In genomic region chr19:55165952-55166529, GRCh38 we compare ENCODE assay signal across 9 cellular contexts. TPM values are rescaled to one million over a fixed set of nuclear protein-coding genes. Genes with fewer than 3 reads are reported as not detected.
DNase-seq lines count a peak whose midpoint lies in the region; ATAC-seq and TF ChIP-seq lines count a peak whose summit lies in the region.
"Had no signal": no experiment of that assay in that cellular context is flagged by ENCODE, and none has a peak within 500 bp of the region (broad histone marks: within the 10 kb centered on the region; RNA-seq: fewer than 3 reads in every experiment).

No MANE protein-coding gene starts in this region.

- peaks cover 13% of the 10 kb centered on the region for H3K4me1 ChIP-seq in stomach smooth muscle (ENCODE audit: control insufficient read depth, insufficient read depth, low read length)

- DNase-seq in Caki2 (ENCODE audit: low read depth) (peak; percentile 86), NCI-H226 (peak; percentile 73), memory B cell (ENCODE audit: low spot score in 2 of 2) (no peak)
- no peak for DNase-seq in effector memory CD8-positive, alpha-beta T cell

- peak; percentile 5 for ATAC-seq in HG02763 (IDR thresholded peaks at IDR 0.05; ENCODE audit: unreplicated experiment)
- peak; percentile 61 for ATAC-seq in effector memory CD8-positive, alpha-beta T cell (replicated peaks)
- ATAC-seq in memory B cell (ENCODE audit: low read depth), result peak; percentile 51
- no peak for ATAC-seq in GM19395 (IDR thresholded peaks at IDR 0.05; ENCODE audit: unreplicated experiment)

- H3K36me3 ChIP-seq in stomach smooth muscle (ENCODE audit: control insufficient read depth in 2 of 2, insufficient read depth in 2 of 2, low read length in 2 of 2), result no peaks in the 10 kb centered on the region

- H3K27ac Mint-ChIP-seq in effector memory CD8-positive, alpha-beta T cell, result peak overlapping the region in 1 of 2 donors; percentile 80
- H3K27ac Mint-ChIP-seq in memory B cell, result peak overlapping the region; percentile 68

- in situ Hi-C loops in Caki2 (cut with HindIII; ENCODE audit: low pct_unique_long_range_greater_than_20kb, low sequenced_read_pairs), result no loop called here

- H3K27me3 Mint-ChIP-seq in effector memory CD8-positive, alpha-beta T cell, result peaks cover 48 to 73% of the 10 kb centered on the region in 2 donors
- H3K27me3 Mint-ChIP-seq in memory B cell, result peaks cover 31% of the 10 kb centered on the region

- peaks cover 48 to 50% of the 10 kb centered on the region in 2 donors for H3K27me3 ChIP-seq in stomach smooth muscle (ENCODE audit: control insufficient read depth in 1 of 2, insufficient read depth in 2 of 2, low read length in 2 of 2)

- peak overlapping the region in 1 of 2 donors; percentile 41 for H3K4me3 Mint-ChIP-seq in effector memory CD8-positive, alpha-beta T cell
- peak overlapping the region; percentile 42 for H3K4me3 Mint-ChIP-seq in memory B cell

- TF ChIP-seq CTCF in WI38 (IDR thresholded peaks at IDR 0.05; ENCODE audit: low read depth, low read length), result peak; percentile 39; the same call in 1 of the 2 replicates

- H3K4me1 Mint-ChIP-seq in effector memory CD8-positive, alpha-beta T cell (ENCODE audit: low read depth in 2 of 2), result peaks cover 10 to 11% of the 10 kb centered on the region in 2 donors
- H3K4me1 Mint-ChIP-seq in memory B cell, result peaks cover 9% of the 10 kb centered on the region

- H3K27ac ChIP-seq in stomach smooth muscle (ENCODE audit: low read length), result no peak overlapping the region

- H3K9ac ChIP-seq in stomach smooth muscle (ENCODE audit: low read length in 2 of 2), result no peak overlapping the region

- peaks cover 0 to 3% of the 10 kb centered on the region in 2 donors for H3K9me3 Mint-ChIP-seq in effector memory CD8-positive, alpha-beta T cell
- peaks cover 8% of the 10 kb centered on the region for H3K9me3 Mint-ChIP-seq in memory B cell

- H3K9me3 ChIP-seq in stomach smooth muscle (ENCODE audit: control insufficient read depth in 2 of 2, low read length in 2 of 2), result no peaks in the 10 kb centered on the region

- H3K36me3 Mint-ChIP-seq in effector memory CD8-positive, alpha-beta T cell (ENCODE audit: insufficient read depth), result peaks cover 7% of the 10 kb centered on the region
- no peaks in the 10 kb centered on the region for H3K36me3 Mint-ChIP-seq in memory B cell

- H3K4me3 ChIP-seq in WI38 (ENCODE audit: low read depth, low read length) (peak overlapping the region; percentile 61), stomach smooth muscle (ENCODE audit: low read length in 2 of 2) (peak overlapping the region; percentile 36 to 67)

RNA-seq across cellular contexts. Expression of gene DNAAF3, which starts 0.4 kb away (rescaled TPM):
- total RNA-seq in Caki2 (2014; rRNA removed; shearing (Covaris generic); ENCODE audit: low replicate concordance), result 30.9 and 32.8 TPM in 2 replicates
- total RNA-seq: T-helper 1 cell treated with Interleukin-12 subunit alpha and Interleukin-12 subunit beta and Interleukin-4 antibody, amounts not matched to agents 30 ng/mL and 1 ng/mL, for 36 hours had no signal

RNA-seq across cellular contexts. Expression of gene TNNI3, which starts 8.5 kb away (rescaled TPM):
- total RNA-seq in Caki2 (2014; rRNA removed; shearing (Covaris generic); ENCODE audit: low replicate concordance), result not detected in 2 replicates
- total RNA-seq: T-helper 1 cell treated with Interleukin-12 subunit alpha and Interleukin-12 subunit beta and Interleukin-4 antibody, amounts not matched to agents 30 ng/mL and 1 ng/mL, for 36 hours had no signal

RNA-seq across cellular contexts. Expression of gene SYT5, which starts 14.0 kb away (rescaled TPM):
- total RNA-seq in Caki2 (2014; rRNA removed; shearing (Covaris generic); ENCODE audit: low replicate concordance), result 0.07 TPM in 1 of 2 replicates, not detected in the other
- total RNA-seq: T-helper 1 cell treated with Interleukin-12 subunit alpha and Interleukin-12 subunit beta and Interleukin-4 antibody, amounts not matched to agents 30 ng/mL and 1 ng/mL, for 36 hours had no signal

RNA-seq across cellular contexts. Expression of gene TNNT1, which starts 17.0 kb away (rescaled TPM):
- total RNA-seq in Caki2 (2014; rRNA removed; shearing (Covaris generic); ENCODE audit: low replicate concordance), result 325 and 411 TPM in 2 replicates
- total RNA-seq: T-helper 1 cell treated with Interleukin-12 subunit alpha and Interleukin-12 subunit beta and Interleukin-4 antibody, amounts not matched to agents 30 ng/mL and 1 ng/mL, for 36 hours had no signal

RNA-seq across cellular contexts. Expression of gene PTPRH, which starts 43.3 kb away (rescaled TPM):
- 30.0 and 34.3 TPM in 2 replicates for total RNA-seq in Caki2 (2014; rRNA removed; shearing (Covaris generic); ENCODE audit: low replicate concordance)

Comparison
In these comparisons a context has a peak if more than half of its experiments do, and no peak if none do; other contexts are left out.
1. DNase-seq: peak in Caki2 (single experiment) and NCI-H226 (single experiment); none in effector memory CD8-positive, alpha-beta T cell (0 of 3) and memory B cell (0 of 2).